18 cellular contexts compared by ENCODE assay signal in genomic region chr2:16745466-16745865, GRCh38.
DNase-seq lines count a peak whose midpoint lies in the region; ATAC-seq and TF ChIP-seq lines count a peak whose summit lies in the region.
"Had no signal": no experiment of that assay in that cellular context is flagged by ENCODE, and none has a peak within 500 bp of the region (broad histone marks: within the 10 kb centered on the region; RNA-seq: fewer than 3 reads in every experiment).

No MANE protein-coding gene starts in this region.

- peak; percentile 66 for ATAC-seq in RWPE2 (ENCODE audit: low read depth)
- no peak for ATAC-seq in GM21717 (IDR thresholded peaks at IDR 0.05; ENCODE audit: unreplicated experiment)
- ATAC-seq in HG02571 (IDR thresholded peaks at IDR 0.05; ENCODE audit: unreplicated experiment) = no peak
- ATAC-seq: right cardiac atrium had no signal

- DNase-seq in AG04450 (ENCODE audit: low read depth, low spot score) (no peak), Caki2 (ENCODE audit: low read depth) (peak; percentile 41), RWPE2 (ENCODE audit: low spot score) (no peak), kidney glomerular epithelial cell (lab: John Stamatoyannopoulos, UW) (peak; percentile 79), NCI-H1436 treated with DMSO at 0.1 percent for 48 hours (lab: John Stamatoyannopoulos, UW) (no peak)
- DNase-seq: EL, KBM-7, NCI-H1092 treated with DMSO at 0.1 percent for 48 hours, NCI-H2081 treated with DMSO at 0.1 percent for 48 hours, NCI-H524, nucleus accumbens, right cardiac atrium, stomach, upper lobe of left lung had no signal

- H3K9me3 ChIP-seq in AG04450 (ENCODE audit: control insufficient read depth, insufficient read depth, low read length) (no peaks in the 10 kb centered on the region), RWPE2 (ENCODE audit: severe bottlenecking) (no peaks in the 10 kb centered on the region)
- H3K9me3 ChIP-seq: stomach, upper lobe of left lung had no signal

- in situ Hi-C loops in Caki2 (cut with HindIII; ENCODE audit: low pct_unique_long_range_greater_than_20kb, low sequenced_read_pairs) = no loop called here

- no peaks in the 10 kb centered on the region for H3K36me3 ChIP-seq in RWPE2 (ENCODE audit: low read depth)
- H3K36me3 ChIP-seq: stomach, upper lobe of left lung had no signal

- POLR2A ChIA-PET in AG04450 (lab: Yijun Ruan, JAX) = no interaction called here

- TF ChIP-seq CTCF in AG04450 (IDR thresholded peaks at IDR 0.05; ENCODE audit: low read depth, low read length) (no peak), RWPE2 (IDR thresholded peaks at IDR 0.05; ENCODE audit: poor library complexity, severe bottlenecking) (no peak)

- H3K4me3 ChIP-seq in AG04450 (ENCODE audit: low read depth, low read length) (no peak overlapping the region), RWPE2 (ENCODE audit: severe bottlenecking) (no peak overlapping the region)
- H3K4me3 ChIP-seq: hepatocyte, lung, stomach, upper lobe of left lung had no signal

- no peaks in the 10 kb centered on the region for H3K4me1 ChIP-seq in RWPE2 (ENCODE audit: insufficient read depth, poor library complexity, severe bottlenecking)

- H3K27me3 ChIP-seq in AG04450 (ENCODE audit: control insufficient read depth, insufficient read depth, low read length) = no peaks in the 10 kb centered on the region
- H3K27me3 ChIP-seq in RWPE2 (ENCODE audit: insufficient read depth, poor library complexity, severe bottlenecking) = no peaks in the 10 kb centered on the region
- H3K27me3 ChIP-seq: hepatocyte, stomach, upper lobe of left lung had no signal

- H3K27ac ChIP-seq in AG04450 (ENCODE audit: low read depth, low read length) (peak overlapping the region; percentile 11), RWPE2 (ENCODE audit: poor library complexity, severe bottlenecking) (no peak overlapping the region)
- H3K27ac ChIP-seq: hepatocyte, stomach, upper lobe of left lung had no signal

- CTCF ChIA-PET in AG04450 (lab: Charles Lee) = interaction anchor here (1.8 kb wide), 1 partner anchor 12 kb away, joined by 4 read pairs; no protein-coding TSS in a partner anchor

Comparison
In these comparisons a context has a peak if more than half of its experiments do, and no peak if none do; other contexts are left out.
1. DNase-seq: peak in Caki2 (single experiment) and kidney glomerular epithelial cell (single experiment); none in AG04450 (single experiment), RWPE2 (single experiment) and NCI-H1436 treated with DMSO at 0.1 percent for 48 hours (single experiment).